18 cellular contexts compared by ENCODE assay signal in genomic region chr14:75824328-75824727, GRCh38.
A peak's percentile ranks its signal among the peaks of the same experiment; 100 is the strongest.
DNase-seq lines count a peak whose midpoint lies in the region; ATAC-seq, FAIRE-seq and TF ChIP-seq lines count a peak whose summit lies in the region.
"Had no signal": no experiment of that assay in that cellular context is flagged by ENCODE, and none has a peak within 500 bp of the region (broad histone marks: within the 10 kb centered on the region; RNA-seq: fewer than 3 reads in every experiment).

No MANE protein-coding gene starts in this region.

- no peak for ATAC-seq in GM19023 (IDR thresholded peaks at IDR 0.05; ENCODE audit: unreplicated experiment)

- intact Hi-C loops in prostate gland (cut with DNase I) = loop anchor here (10.0 kb wide), 1 partner anchor 160 kb away; the partner anchor contains the start of genes IFT43 and TGFB3

- TF ChIP-seq CTCF in coronary artery (IDR thresholded peaks at IDR 0.05) = no peak
- TF ChIP-seq CTCF in prostate gland (IDR thresholded peaks at IDR 0.05) = no peak

- WGBS in prostate gland = 25% methylated on average over 3 of the region's 3 CpGs

- H3K4me3 ChIP-seq in coronary artery = no peak overlapping the region
- H3K4me3 ChIP-seq in prostate gland = no peak overlapping the region
- H3K4me3 ChIP-seq: HAP-1, thyroid gland had no signal

- no peak for TF ChIP-seq POLR2A in prostate gland (IDR thresholded peaks at IDR 0.05)

- H3K27me3 ChIP-seq in prostate gland (replicated peaks; ENCODE audit: insufficient read depth) = no peaks in the 10 kb centered on the region
- H3K27me3 ChIP-seq: BE2C, thyroid gland had no signal

- H3K9me3 ChIP-seq in prostate gland = no peaks in the 10 kb centered on the region
- H3K9me3 ChIP-seq: BE2C, HAP-1, thyroid gland had no signal

- peak overlapping the region; percentile 63 to 65 for H3K27ac ChIP-seq in coronary artery
- peak overlapping the region; percentile 51 to 59 for H3K27ac ChIP-seq in prostate gland
- H3K27ac ChIP-seq: 22Rv1 had no signal

- DNase-seq in DMS53 (lab: John Stamatoyannopoulos, UW) (peak; percentile 24), DMS53 treated with DMSO at 0.1 percent for 48 hours (lab: John Stamatoyannopoulos, UW; ENCODE audit: unreplicated experiment) (no peak), GM18507 (ENCODE audit: extremely low spot score, insufficient read length, low read depth) (no peak), coronary artery (ENCODE audit: low spot score) (no peak), prostate gland (ENCODE audit: low spot score) (no peak), T1000 (lab: John Stamatoyannopoulos, UW) (no peak)
- DNase-seq in effector CD8-positive, alpha-beta T cell (lab: John Stamatoyannopoulos, UW) = no peak
- DNase-seq: activated CD4-positive, alpha-beta T cell treated with anti-CD3 and anti-CD28 coated beads, Interleukin-2, amount 50 U/mL, for 48 hours; BE2C; DMS 273 treated with DMSO at 0.1 percent for 48 hours; Karpas-422; NCI-H1105 treated with DMSO at 0.1 percent for 48 hours; NK-92 treated with Interleukin-12 subunit alpha and Interleukin-12 subunit beta, amount 100 ng/mL, for 24 hours; stimulated activated CD4-positive, alpha-beta T cell treated with anti-CD3 and anti-CD28 coated beads, Interleukin-4, amount 100 ng/mL, for 4 hours had no signal

- peaks cover 7% of the 10 kb centered on the region for H3K4me1 ChIP-seq in prostate gland (replicated peaks)
- H3K4me1 ChIP-seq: BE2C had no signal

- peak; percentile 66 for FAIRE-seq in GM18507 (lab: Jason Lieb, UNC)

- H3K36me3 ChIP-seq in prostate gland = peaks cover 0 to 3% of the 10 kb centered on the region in 2 donors
- H3K36me3 ChIP-seq: HAP-1, thyroid gland had no signal
